In genomic region chr13:46731535-46731934, GRCh38 we compare ENCODE assay signal across 8 cellular contexts.
"Had no signal": no experiment of that assay in that cellular context is flagged by ENCODE, and none has a peak within 500 bp of the region (broad histone marks: within the 10 kb centered on the region; RNA-seq: fewer than 3 reads in every experiment).

No MANE protein-coding gene starts in this region.

- H3K9me3 Mint-ChIP-seq: HFFc6 had no signal

- DNase-seq: GM23248, GOT3, H7, HFFc6, IMR-90, KG1 had no signal

- H3K4me3 Mint-ChIP-seq: HFFc6 had no signal

- H3K27ac Mint-ChIP-seq: HFFc6 had no signal

- ATAC-seq: HCT116, K562 had no signal
